ENCODE assay signal across 1 cellular context in the genomic region with DNA sequence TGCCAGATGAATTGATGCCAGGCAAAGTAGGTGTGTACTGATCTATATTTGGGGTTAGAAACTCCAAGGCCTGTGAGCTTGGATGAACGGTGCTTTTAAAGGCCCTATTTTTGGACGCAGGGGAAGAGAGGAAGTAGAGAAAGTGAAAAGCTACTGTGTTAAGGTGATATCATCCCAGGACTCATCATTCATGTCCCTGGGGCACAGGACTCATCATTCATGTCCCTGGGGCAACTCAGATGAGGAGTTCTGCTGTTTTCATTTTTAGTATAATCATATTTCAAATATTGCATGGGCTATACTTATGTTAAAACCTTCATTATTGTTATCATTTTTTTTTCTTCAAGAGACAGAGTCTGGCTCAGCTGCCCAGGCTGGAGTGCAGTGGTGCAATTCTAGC.
TF ChIP-seq lines count a peak whose summit lies in the region.

No MANE protein-coding gene starts in this region.

TF ChIP-seq in H1, 55 proteins besides CTCF, POLR2A, EP300 and RAD21:
- TF ChIP-seq HDAC6 (IDR thresholded peaks at IDR 0.05; ENCODE audit: low read depth, low read length) (no peak), JUND (IDR thresholded peaks at IDR 0.05; ENCODE audit: low read length) (no peak), CHD1 (IDR thresholded peaks at IDR 0.05; ENCODE audit: low read depth, low read length) (no peak), TBP (IDR thresholded peaks at IDR 0.05; ENCODE audit: low read depth, low read length) (no peak), MAFK (IDR thresholded peaks at IDR 0.05; ENCODE audit: low read depth, low read length) (no peak)
- TF ChIP-seq, protein P1, sequence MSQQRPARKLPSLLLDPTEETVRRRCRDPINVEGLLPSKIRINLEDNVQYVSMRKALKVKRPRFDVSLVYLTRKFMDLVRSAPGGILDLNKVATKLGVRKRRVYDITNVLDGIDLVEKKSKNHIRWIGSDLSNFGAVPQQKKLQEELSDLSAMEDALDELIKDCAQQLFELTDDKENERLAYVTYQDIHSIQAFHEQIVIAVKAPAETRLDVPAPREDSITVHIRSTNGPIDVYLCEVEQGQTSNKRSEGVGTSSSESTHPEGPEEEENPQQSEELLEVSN (IDR thresholded peaks at IDR 0.05): no peak
TF ChIP-seq in H1: peak in this region for 0.
